Comparison of ENCODE assay signal across 1 cellular context in the genomic region with DNA sequence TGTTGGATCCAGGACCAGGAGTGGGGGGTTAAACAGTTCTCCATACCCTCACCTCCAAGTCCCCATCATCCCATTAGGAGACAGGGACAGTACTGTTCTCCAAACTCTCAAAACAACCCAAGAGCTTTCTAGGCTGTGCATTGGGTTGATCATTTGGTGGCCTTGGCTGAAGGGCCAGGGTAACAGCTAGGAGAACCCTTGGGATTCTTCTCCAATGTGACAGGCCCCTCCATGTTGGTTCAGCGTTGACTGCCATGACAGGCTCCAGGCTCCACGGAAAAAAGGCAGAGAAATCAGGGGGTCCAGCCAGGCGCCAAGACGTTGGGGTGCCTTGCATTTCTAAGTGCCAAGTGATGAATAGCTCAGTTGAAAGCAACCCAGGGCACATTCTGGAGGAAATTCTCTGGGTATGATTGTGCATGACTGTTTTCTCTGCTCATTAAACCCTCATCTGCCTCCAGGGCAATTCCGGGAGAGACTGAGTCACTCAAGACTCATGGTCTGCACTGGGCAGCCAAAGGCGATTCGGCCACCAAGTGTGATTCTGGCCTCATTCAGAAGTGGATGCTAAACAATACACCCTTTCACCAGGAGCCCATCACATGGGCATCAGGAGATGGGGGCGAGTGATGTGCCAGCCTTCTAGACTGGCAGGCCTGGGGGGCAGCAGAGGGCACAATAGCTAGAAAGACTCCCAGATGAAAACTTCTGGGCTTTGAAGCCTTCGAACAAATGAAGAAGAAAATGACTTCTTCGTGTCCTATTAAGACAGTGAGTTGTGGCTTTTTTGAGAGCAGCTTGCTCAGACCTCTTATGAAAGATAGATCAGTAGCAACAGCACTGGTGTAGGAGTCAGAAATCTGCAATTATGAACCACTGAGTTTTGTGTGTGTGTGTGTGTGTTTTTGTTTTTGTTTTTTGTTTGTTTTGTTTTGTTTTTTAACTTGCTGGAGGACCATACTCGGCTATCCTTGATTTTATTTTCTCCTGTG.
TF ChIP-seq lines count a peak whose summit lies in the region.

No MANE protein-coding gene starts in this region.

TF ChIP-seq in SK-N-SH treated with all-trans-retinoic acid at 6 μM for 48 hours, 23 proteins besides CTCF, POLR2A, EP300 and RAD21 (continued from another document):
- TF ChIP-seq, protein P1, sequence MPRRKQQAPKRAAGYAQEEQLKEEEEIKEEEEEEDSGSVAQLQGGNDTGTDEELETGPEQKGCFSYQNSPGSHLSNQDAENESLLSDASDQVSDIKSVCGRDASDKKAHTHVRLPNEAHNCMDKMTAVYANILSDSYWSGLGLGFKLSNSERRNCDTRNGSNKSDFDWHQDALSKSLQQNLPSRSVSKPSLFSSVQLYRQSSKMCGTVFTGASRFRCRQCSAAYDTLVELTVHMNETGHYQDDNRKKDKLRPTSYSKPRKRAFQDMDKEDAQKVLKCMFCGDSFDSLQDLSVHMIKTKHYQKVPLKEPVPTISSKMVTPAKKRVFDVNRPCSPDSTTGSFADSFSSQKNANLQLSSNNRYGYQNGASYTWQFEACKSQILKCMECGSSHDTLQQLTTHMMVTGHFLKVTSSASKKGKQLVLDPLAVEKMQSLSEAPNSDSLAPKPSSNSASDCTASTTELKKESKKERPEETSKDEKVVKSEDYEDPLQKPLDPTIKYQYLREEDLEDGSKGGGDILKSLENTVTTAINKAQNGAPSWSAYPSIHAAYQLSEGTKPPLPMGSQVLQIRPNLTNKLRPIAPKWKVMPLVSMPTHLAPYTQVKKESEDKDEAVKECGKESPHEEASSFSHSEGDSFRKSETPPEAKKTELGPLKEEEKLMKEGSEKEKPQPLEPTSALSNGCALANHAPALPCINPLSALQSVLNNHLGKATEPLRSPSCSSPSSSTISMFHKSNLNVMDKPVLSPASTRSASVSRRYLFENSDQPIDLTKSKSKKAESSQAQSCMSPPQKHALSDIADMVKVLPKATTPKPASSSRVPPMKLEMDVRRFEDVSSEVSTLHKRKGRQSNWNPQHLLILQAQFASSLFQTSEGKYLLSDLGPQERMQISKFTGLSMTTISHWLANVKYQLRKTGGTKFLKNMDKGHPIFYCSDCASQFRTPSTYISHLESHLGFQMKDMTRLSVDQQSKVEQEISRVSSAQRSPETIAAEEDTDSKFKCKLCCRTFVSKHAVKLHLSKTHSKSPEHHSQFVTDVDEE (CRISPR knock-in tag; IDR thresholded peaks at IDR 0.05) = no peak
- no peak for TF ChIP-seq ZFP30 (CRISPR knock-in tag; IDR thresholded peaks at IDR 0.05)
